ENCODE assay signal across 1 cellular context in the genomic region with DNA sequence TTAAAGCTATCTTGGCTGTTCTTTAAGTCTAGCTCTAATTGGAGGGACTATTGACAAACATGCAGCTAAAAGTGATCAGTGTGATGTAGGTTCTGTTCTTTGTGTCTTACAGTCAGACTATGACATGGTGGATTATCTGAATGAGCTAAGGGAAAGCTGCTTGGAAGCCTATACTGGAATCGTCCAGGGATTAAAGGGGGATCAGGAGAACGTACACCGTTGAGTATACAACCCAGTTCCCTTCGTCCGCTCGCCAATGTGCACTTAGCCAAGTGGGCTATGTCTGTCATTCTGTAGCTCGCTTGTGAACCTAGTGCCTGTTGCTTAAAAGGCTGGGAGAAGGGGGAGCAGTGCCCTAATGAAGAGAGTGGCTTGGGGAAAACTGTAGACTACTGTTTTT.
TF ChIP-seq lines count a peak whose summit lies in the region.

No MANE protein-coding gene starts in this region.

TF ChIP-seq in HEK293, 187 proteins besides CTCF, POLR2A, EP300 and RAD21 (continued from another document):
- TF ChIP-seq PBX3 (CRISPR knock-in tag; IDR thresholded peaks at IDR 0.05) = no peak
- no peak for TF ChIP-seq GLIS1 (tag by site-specific recombination; IDR thresholded peaks at IDR 0.05)
- TF ChIP-seq ATF2 (tag by site-specific recombination; IDR thresholded peaks at IDR 0.05; ENCODE audit: low read depth) = no peak
- TF ChIP-seq, protein P1, sequence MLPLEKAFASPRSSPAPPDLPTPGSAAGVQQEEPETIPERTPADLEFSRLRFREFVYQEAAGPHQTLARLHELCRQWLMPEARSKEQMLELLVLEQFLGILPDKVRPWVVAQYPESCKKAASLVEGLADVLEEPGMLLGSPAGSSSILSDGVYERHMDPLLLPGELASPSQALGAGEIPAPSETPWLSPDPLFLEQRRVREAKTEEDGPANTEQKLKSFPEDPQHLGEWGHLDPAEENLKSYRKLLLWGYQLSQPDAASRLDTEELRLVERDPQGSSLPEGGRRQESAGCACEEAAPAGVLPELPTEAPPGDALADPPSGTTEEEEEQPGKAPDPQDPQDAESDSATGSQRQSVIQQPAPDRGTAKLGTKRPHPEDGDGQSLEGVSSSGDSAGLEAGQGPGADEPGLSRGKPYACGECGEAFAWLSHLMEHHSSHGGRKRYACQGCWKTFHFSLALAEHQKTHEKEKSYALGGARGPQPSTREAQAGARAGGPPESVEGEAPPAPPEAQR (tag by site-specific recombination; IDR thresholded peaks at IDR 0.05) = no peak
- TF ChIP-seq FEZF1 (tag by site-specific recombination; IDR thresholded peaks at IDR 0.05) = no peak
- TF ChIP-seq, protein P2, sequence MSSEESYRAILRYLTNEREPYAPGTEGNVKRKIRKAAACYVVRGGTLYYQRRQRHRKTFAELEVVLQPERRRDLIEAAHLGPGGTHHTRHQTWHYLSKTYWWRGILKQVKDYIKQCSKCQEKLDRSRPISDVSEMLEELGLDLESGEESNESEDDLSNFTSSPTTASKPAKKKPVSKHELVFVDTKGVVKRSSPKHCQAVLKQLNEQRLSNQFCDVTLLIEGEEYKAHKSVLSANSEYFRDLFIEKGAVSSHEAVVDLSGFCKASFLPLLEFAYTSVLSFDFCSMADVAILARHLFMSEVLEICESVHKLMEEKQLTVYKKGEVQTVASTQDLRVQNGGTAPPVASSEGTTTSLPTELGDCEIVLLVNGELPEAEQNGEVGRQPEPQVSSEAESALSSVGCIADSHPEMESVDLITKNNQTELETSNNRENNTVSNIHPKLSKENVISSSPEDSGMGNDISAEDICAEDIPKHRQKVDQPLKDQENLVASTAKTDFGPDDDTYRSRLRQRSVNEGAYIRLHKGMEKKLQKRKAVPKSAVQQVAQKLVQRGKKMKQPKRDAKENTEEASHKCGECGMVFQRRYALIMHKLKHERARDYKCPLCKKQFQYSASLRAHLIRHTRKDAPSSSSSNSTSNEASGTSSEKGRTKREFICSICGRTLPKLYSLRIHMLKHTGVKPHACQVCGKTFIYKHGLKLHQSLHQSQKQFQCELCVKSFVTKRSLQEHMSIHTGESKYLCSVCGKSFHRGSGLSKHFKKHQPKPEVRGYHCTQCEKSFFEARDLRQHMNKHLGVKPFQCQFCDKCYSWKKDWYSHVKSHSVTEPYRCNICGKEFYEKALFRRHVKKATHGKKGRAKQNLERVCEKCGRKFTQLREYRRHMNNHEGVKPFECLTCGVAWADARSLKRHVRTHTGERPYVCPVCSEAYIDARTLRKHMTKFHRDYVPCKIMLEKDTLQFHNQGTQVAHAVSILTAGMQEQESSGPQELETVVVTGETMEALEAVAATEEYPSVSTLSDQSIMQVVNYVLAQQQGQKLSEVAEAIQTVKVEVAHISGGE (tag by site-specific recombination; conservative IDR thresholded peaks at IDR 0.05; ENCODE audit: low read depth) = no peak
- TF ChIP-seq HOXC10 (CRISPR knock-in tag; IDR thresholded peaks at IDR 0.05) = no peak
- TF ChIP-seq, protein P3, sequence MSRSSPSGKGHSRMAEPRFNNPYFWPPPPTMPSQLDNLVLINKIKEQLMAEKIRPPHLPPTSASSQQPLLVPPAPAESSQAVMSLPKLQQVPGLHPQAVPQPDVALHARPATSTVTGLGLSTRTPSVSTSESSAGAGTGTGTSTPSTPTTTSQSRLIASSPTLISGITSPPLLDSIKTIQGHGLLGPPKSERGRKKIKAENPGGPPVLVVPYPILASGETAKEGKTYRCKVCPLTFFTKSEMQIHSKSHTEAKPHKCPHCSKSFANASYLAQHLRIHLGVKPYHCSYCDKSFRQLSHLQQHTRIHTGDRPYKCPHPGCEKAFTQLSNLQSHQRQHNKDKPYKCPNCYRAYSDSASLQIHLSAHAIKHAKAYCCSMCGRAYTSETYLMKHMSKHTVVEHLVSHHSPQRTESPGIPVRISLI (tag by site-specific recombination; IDR thresholded peaks at IDR 0.05) = no peak
- no peak for TF ChIP-seq ZNF660 (tag by site-specific recombination; IDR thresholded peaks at IDR 0.05)
- no peak for TF ChIP-seq BCL6B (tag by site-specific recombination; IDR thresholded peaks at IDR 0.05)
- TF ChIP-seq ZNF184 (tag by site-specific recombination; IDR thresholded peaks at IDR 0.05) = no peak
- TF ChIP-seq ZBTB17 (tag by site-specific recombination; IDR thresholded peaks at IDR 0.05) = no peak
- TF ChIP-seq ZNF488 (tag by site-specific recombination; IDR thresholded peaks at IDR 0.05) = no peak
- no peak for TF ChIP-seq ZNF239 (tag by site-specific recombination; IDR thresholded peaks at IDR 0.05)
- no peak for TF ChIP-seq ZNF324 (tag by site-specific recombination; IDR thresholded peaks at IDR 0.05)
- TF ChIP-seq ZNF776 (tag by site-specific recombination; IDR thresholded peaks at IDR 0.05; ENCODE audit: borderline replicate concordance) = no peak
TF ChIP-seq in HEK293: peak in this region for 0.
